ENCODE assay signal across 1 cellular context in genomic region chr15:40506964-40507571, GRCh38.
TF ChIP-seq lines count a peak whose summit lies in the region.

No MANE protein-coding gene starts in this region.

TF ChIP-seq in HEK293, 187 proteins besides CTCF, POLR2A, EP300 and RAD21 (continued from another document and continues in another):
- TF ChIP-seq ZNF280C (tag by site-specific recombination; IDR thresholded peaks at IDR 0.05) (no peak), ZNF175 (tag by site-specific recombination; IDR thresholded peaks at IDR 0.05) (no peak), ZNF580 (tag by site-specific recombination; IDR thresholded peaks at IDR 0.05) (no peak), ZNF704 (tag by site-specific recombination; IDR thresholded peaks at IDR 0.05) (no peak), ZNF561 (tag by site-specific recombination; IDR thresholded peaks at IDR 0.05; ENCODE audit: borderline replicate concordance) (peak; percentile 47; the same call in 1 of the 2 replicates), GFI1B (tag by site-specific recombination; IDR thresholded peaks at IDR 0.05) (no peak), PRDM2 (tag by site-specific recombination; IDR thresholded peaks at IDR 0.05; ENCODE audit: borderline replicate concordance) (no peak), ZNF658 (tag by site-specific recombination; IDR thresholded peaks at IDR 0.05) (no peak), IKZF3 (tag by site-specific recombination; IDR thresholded peaks at IDR 0.05) (peak; percentile 85), ZFP69B (tag by site-specific recombination; IDR thresholded peaks at IDR 0.05) (no peak), ZNF830 (tag by site-specific recombination; IDR thresholded peaks at IDR 0.05; ENCODE audit: low read depth) (no peak), ZNF747 (tag by site-specific recombination; IDR thresholded peaks at IDR 0.05) (no peak), ZNF302 (tag by site-specific recombination; IDR thresholded peaks at IDR 0.05; ENCODE audit: low read depth) (no peak), PRDM6 (tag by site-specific recombination; IDR thresholded peaks at IDR 0.05) (no peak), ZNF239 (tag by site-specific recombination; IDR thresholded peaks at IDR 0.05) (no peak), ZNF707 (tag by site-specific recombination; IDR thresholded peaks at IDR 0.05) (no peak), ZNF398 (tag by site-specific recombination; IDR thresholded peaks at IDR 0.05) (peak; percentile 82), TCF7L2 (IDR thresholded peaks at IDR 0.05; ENCODE audit: borderline replicate concordance, low read depth, low read length) (no peak), ZNF692 (tag by site-specific recombination; IDR thresholded peaks at IDR 0.05) (no peak), YY1 (tag by site-specific recombination; IDR thresholded peaks at IDR 0.05) (no peak), ZNF280D (tag by site-specific recombination; IDR thresholded peaks at IDR 0.05) (no peak), ZNF366 (tag by site-specific recombination; conservative IDR thresholded peaks at IDR 0.05) (0 out of 2 replicates have a peak, but pooled peaks have one; percentile 11), FEZF1 (tag by site-specific recombination; IDR thresholded peaks at IDR 0.05) (no peak), KLF8 (tag by site-specific recombination; IDR thresholded peaks at IDR 0.05) (no peak), ZXDB (tag by site-specific recombination; IDR thresholded peaks at IDR 0.05) (no peak), ZNF510 (tag by site-specific recombination; IDR thresholded peaks at IDR 0.05; ENCODE audit: insufficient replicate concordance) (no peak), ZNF423 (tag by site-specific recombination; IDR thresholded peaks at IDR 0.05) (peak; percentile 57; the same call in 1 of the 2 replicates), ZNF76 (tag by site-specific recombination; IDR thresholded peaks at IDR 0.05; ENCODE audit: borderline replicate concordance, low read depth) (no peak), ZNF596 (tag by site-specific recombination; IDR thresholded peaks at IDR 0.05) (no peak), ZNF639 (tag by site-specific recombination; IDR thresholded peaks at IDR 0.05) (no peak), ZNF114 (tag by site-specific recombination; IDR thresholded peaks at IDR 0.05) (no peak), ZNF324 (tag by site-specific recombination; IDR thresholded peaks at IDR 0.05) (no peak), SCRT2 (tag by site-specific recombination; IDR thresholded peaks at IDR 0.05) (no peak), INSM2 (tag by site-specific recombination; IDR thresholded peaks at IDR 0.05) (no peak), ZBTB8A (tag by site-specific recombination; IDR thresholded peaks at IDR 0.05) (peak; percentile 80)
